16 cellular contexts compared by ENCODE assay signal in the genomic region with DNA sequence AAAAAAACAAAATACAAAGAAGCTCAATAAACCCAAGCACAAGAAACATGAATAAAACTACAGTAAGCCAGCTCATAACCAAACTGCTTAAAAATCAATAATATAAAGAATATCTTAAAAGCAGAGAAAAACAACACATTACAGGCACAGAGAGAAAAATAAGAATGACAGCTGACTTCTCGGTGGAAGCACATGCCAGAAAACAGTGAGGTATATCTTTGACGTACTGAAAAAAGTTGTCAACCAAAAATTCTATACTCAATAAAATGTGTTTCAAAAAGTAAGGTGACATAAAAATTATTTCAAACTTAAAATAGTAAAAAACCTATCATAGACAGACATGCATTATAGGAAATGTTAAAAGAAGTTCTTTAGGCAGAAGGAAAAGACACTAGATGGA. TPM values are rescaled to one million over a fixed set of nuclear protein-coding genes. Genes with fewer than 3 reads are reported as not detected.
DNase-seq lines count a peak whose midpoint lies in the region; ATAC-seq, FAIRE-seq and TF ChIP-seq lines count a peak whose summit lies in the region.
"Had no signal": no experiment of that assay in that cellular context is flagged by ENCODE, and none has a peak within 500 bp of the region (broad histone marks: within the 10 kb centered on the region; RNA-seq: fewer than 3 reads in every experiment).

No MANE protein-coding gene starts in this region.

- H3K9ac ChIP-seq in BLaER1 = no peak overlapping the region
- H3K9ac ChIP-seq in GM12878 (ENCODE audit: control insufficient read depth, insufficient read depth, low read length) = no peak overlapping the region

- CTCF ChIA-PET in HEK293 (lab: Yijun Ruan, JAX) (interaction anchor here (0.6 kb wide), 1 partner anchor 135 kb away, joined by 3 read pairs; no protein-coding TSS in a partner anchor), GM12878 (lab: Yijun Ruan, JAX) (interaction anchor here (0.6 to 2.2 kb wide), 6 partner anchors 16 to 878 kb away, joined by 3 to 7 read pairs (median 3); no protein-coding TSS in a partner anchor)

- POLR2A ChIA-PET in HEK293 (lab: Yijun Ruan, JAX) = no interaction called here
- POLR2A ChIA-PET in GM12878 (lab: Charles Lee) = no interaction called here

- H3K9me3 ChIP-seq in BLaER1 (peaks cover 58% of the 10 kb centered on the region), HEK293 (ENCODE audit: control insufficient read depth, insufficient read depth, low read depth, low read length) (no peaks in the 10 kb centered on the region), GM12878 (replicated peaks; ENCODE audit: control insufficient read depth, insufficient read depth, low read length) (peaks cover 8% of the 10 kb centered on the region; the same call in 2 of the 3 replicates)
- H3K9me3 ChIP-seq: Caco-2 had no signal

- no TSS peak for BruUV-seq in GM12878 (replicated peaks; lab: Mats Ljungman, UMichigan)

- H3K4me3 ChIP-seq in BLaER1 (0 out of 2 replicates have a peak overlapping the region, but pooled peaks have one; percentile 14), HEK293 (ENCODE audit: low read depth, low read length) (no peak overlapping the region), GM12878 (no peak overlapping the region)
- H3K4me3 ChIP-seq: HAP-1 had no signal

- DNase-seq in GM12878 (ENCODE audit: low read depth, low spot score) = no peak
- DNase-seq in substantia nigra (lab: John Stamatoyannopoulos, UW) = no peak
- DNase-seq: Caco-2; CD4-positive, CD25-positive, alpha-beta regulatory T cell; CD8-positive, alpha-beta T cell; DMS153; DND-41; GOT3 had no signal

- in situ Hi-C loops in GM12878 (cut with MboI) = no loop called here

- ATAC-seq in GM12878 (no peak), GM21825 (IDR thresholded peaks at IDR 0.05; ENCODE audit: unreplicated experiment) (no peak)
- no peak for ATAC-seq in activated CD4-positive, CD25-positive, alpha-beta regulatory T cell treated with anti-CD3 and anti-CD28 coated beads, Interleukin-2, amount 50 U/mL, for 24 hours
- ATAC-seq: CD8-positive, alpha-beta T cell had no signal

- H3K27ac ChIP-seq in BLaER1 (no peak overlapping the region), HEK293 (ENCODE audit: extremely low read depth, low read depth, low read length) (no peak overlapping the region), GM12878 (ENCODE audit: control insufficient read depth, insufficient read depth) (no peak overlapping the region), substantia nigra (ENCODE audit: low read depth, low read length, poor library complexity, severe bottlenecking) (no peak overlapping the region)
- H3K27ac ChIP-seq: C4-2B had no signal

- TF ChIP-seq POLR2A in GM12878 (IDR thresholded peaks at IDR 0.05; ENCODE audit: low read depth, low read length) = no peak

- no peaks in the 10 kb centered on the region for H3K27me3 ChIP-seq in BLaER1
- no peaks in the 10 kb centered on the region for H3K27me3 ChIP-seq in GM12878 (replicated peaks in 1 of 2; ENCODE audit: control insufficient read depth in 2 of 2, insufficient read depth in 2 of 2, low read length in 1 of 2)

- WGBS in GM12878 (ENCODE audit: insufficient coverage, insufficient replicate concordance, low lambda C conversion rate, missing lambda C conversion rate) = 100% methylated on average over 2 of the region's 2 CpGs

- peaks cover 43% of the 10 kb centered on the region for H3K79me2 ChIP-seq in GM12878 (ENCODE audit: control insufficient read depth, insufficient read depth, low read length)

- TF ChIP-seq RAD21 in GM12878 (IDR thresholded peaks at IDR 0.05; ENCODE audit: insufficient read depth, low read depth, low read length) = no peak

- TF ChIP-seq CTCF in HEK293 (tag by site-specific recombination; IDR thresholded peaks at IDR 0.05) (no peak), GM12878 (IDR thresholded peaks at IDR 0.05 in 2 of 3, conservative IDR thresholded peaks at IDR 0.05 in 1 of 3; ENCODE audit: control insufficient read depth in 2 of 3, extremely low read depth in 1 of 3, insufficient read depth in 1 of 3, low read depth in 3 of 3, low read length in 3 of 3) (no peak)

- H3K4me1 ChIP-seq in BLaER1 = no peaks in the 10 kb centered on the region
- H3K4me1 ChIP-seq in HEK293 (ENCODE audit: control insufficient read depth, insufficient read depth, low read length) = no peaks in the 10 kb centered on the region
- H3K4me1 ChIP-seq in GM12878 (ENCODE audit: control insufficient read depth, insufficient read depth, low read length) = no peaks in the 10 kb centered on the region
- H3K4me1 ChIP-seq: Caco-2, HAP-1 had no signal

- H3K4me2 ChIP-seq in BLaER1 = no peak overlapping the region
- no peak overlapping the region for H3K4me2 ChIP-seq in GM12878 (ENCODE audit: control insufficient read depth, insufficient read depth)

- peaks cover 81% of the 10 kb centered on the region for H3K36me3 ChIP-seq in BLaER1
- peaks cover 0 to 21% of the 10 kb centered on the region in 2 experiments; a peak in 2 of 3 replicates for H3K36me3 ChIP-seq in HEK293 (ENCODE audit: control insufficient read depth in 2 of 2, insufficient read depth in 1 of 2, low read length in 2 of 2)
- peaks cover 4 to 10% of the 10 kb centered on the region in 2 experiments for H3K36me3 ChIP-seq in GM12878 (ENCODE audit: control insufficient read depth in 2 of 2, insufficient read depth in 2 of 2, low read length in 1 of 2)
- H3K36me3 ChIP-seq: HAP-1 had no signal

- SMC1A ChIA-PET in GM12878 (lab: Charles Lee; ENCODE audit: uncharacterized antibody, unreplicated experiment) = interaction anchor here (0.6 to 1.0 kb wide), 4 partner anchors 18 to 65 kb away, joined by 3 to 4 read pairs (median 3); no protein-coding TSS in a partner anchor

- H2AFZ ChIP-seq in GM12878 (ENCODE audit: control insufficient read depth, low read depth, low read length) = no peak overlapping the region

- intact Hi-C loops in GM12878 (cut with micrococcal nuclease; ENCODE audit: unreplicated experiment) = no loop called here

- RAD21 ChIA-PET in GM12878 (lab: Charles Lee; ENCODE audit: unreplicated experiment) = no interaction called here

- no peak for FAIRE-seq in GM12878 (lab: Jason Lieb, UNC)
- FAIRE-seq: G401.6, H54 had no signal

- no peak for TF ChIP-seq EP300 in GM12878 (IDR thresholded peaks at IDR 0.05; ENCODE audit: borderline replicate concordance in 1 of 2, control insufficient read depth in 1 of 2, low read depth in 2 of 2, low read length in 2 of 2)

- H4K20me1 ChIP-seq in BLaER1 (peaks cover 74% of the 10 kb centered on the region), GM12878 (ENCODE audit: control insufficient read depth, insufficient read depth) (peaks cover 2% of the 10 kb centered on the region; the same call in 1 of the 2 replicates)

TF ChIP-seq in HEK293, 187 proteins besides CTCF, POLR2A, EP300 and RAD21:
- peak; percentile 89 for TF ChIP-seq SETDB1 (IDR thresholded peaks at IDR 0.05; ENCODE audit: insufficient read length, low read length)
- TF ChIP-seq SALL2 (tag by site-specific recombination; IDR thresholded peaks at IDR 0.05; ENCODE audit: borderline replicate concordance) = no peak
- no peak for TF ChIP-seq PRDM1 (tag by site-specific recombination; IDR thresholded peaks at IDR 0.05)
- no peak for TF ChIP-seq BCL6B (tag by site-specific recombination; IDR thresholded peaks at IDR 0.05)
- TF ChIP-seq ZNF76 (tag by site-specific recombination; IDR thresholded peaks at IDR 0.05; ENCODE audit: borderline replicate concordance, low read depth) = no peak

TF ChIP-seq in GM12878, 131 proteins besides CTCF, POLR2A, EP300 and RAD21:
- 0 out of 2 replicates have a peak, but pooled peaks have one; percentile 60 for TF ChIP-seq CBX5 (IDR thresholded peaks at IDR 0.05; ENCODE audit: low read depth)
- TF ChIP-seq SMAD1 (IDR thresholded peaks at IDR 0.05; ENCODE audit: low read depth, partially characterized antibody) = no peak

RNA-seq across cellular contexts. Expression of gene ZZZ3, which starts 33.3 kb away (rescaled TPM):
- 181 and 182 TPM in 2 replicates for total RNA-seq in GM12878 (2013; cell fraction: nucleolus; rRNA removed)
- 39.5 and 53.6 TPM in 2 replicates for total RNA-seq in GM12878 (2014; rRNA removed)
- 44.1 and 45.1 TPM in 2 replicates for total RNA-seq in GM12878 (2014; rRNA removed; fragmentation: Illumina TruSeq; extraction: Trizol)
- total RNA-seq in GM12878 (2021) = 31.2 and 32.8 TPM in 2 replicates
- polyA plus RNA-seq in GM12878 (2011; ENCODE audit: low read depth) = 7.4 TPM
- polyA plus RNA-seq in GM12878 (2011; rRNA removed) = 26.3 and 36.8 TPM in 2 replicates
- polyA plus RNA-seq in GM12878 (2011; cell fraction: cytosol; rRNA removed) = 10.4 and 14.2 TPM in 2 replicates
- 21.3 and 26.8 TPM in 2 replicates for polyA plus RNA-seq in GM12878 (2011; cell fraction: nucleus; rRNA removed)
- 13.1 and 16.7 TPM in 2 replicates for polyA plus RNA-seq in GM12878 (2012)
- polyA plus RNA-seq in GM12878 (2014; fragmentation: Illumina TruSeq; extraction: Trizol) = 25.6 and 31.9 TPM in 2 replicates
- 10 to 100 TPM; 10.5 to 12.7 TPM for polyA plus RNA-seq in GM12878 (2014; fragmentation: Nextera tagmentation; extraction: Ambion mirVana)
- 23.8 and 25.9 TPM in 2 replicates for polyA plus RNA-seq in GM12878 (2014; rRNA removed)
- 10 to 100 TPM; 37.4 to 40.3 TPM for polyA plus RNA-seq in GM12878 (2016; fragmentation: Nextera tagmentation; extraction: Ambion mirVana)
- polyA minus RNA-seq in GM12878 (2011; rRNA and poly(A)+ RNA removed) = 28.9 and 43.7 TPM in 2 replicates
- 15.2 and 17.3 TPM in 2 replicates for polyA minus RNA-seq in GM12878 (2011; cell fraction: cytosol; rRNA and poly(A)+ RNA removed)
- 48.5 and 95.9 TPM in 2 replicates for polyA minus RNA-seq in GM12878 (2011; cell fraction: nucleus; rRNA and poly(A)+ RNA removed)
